12 cellular contexts compared by ENCODE assay signal in the genomic region with DNA sequence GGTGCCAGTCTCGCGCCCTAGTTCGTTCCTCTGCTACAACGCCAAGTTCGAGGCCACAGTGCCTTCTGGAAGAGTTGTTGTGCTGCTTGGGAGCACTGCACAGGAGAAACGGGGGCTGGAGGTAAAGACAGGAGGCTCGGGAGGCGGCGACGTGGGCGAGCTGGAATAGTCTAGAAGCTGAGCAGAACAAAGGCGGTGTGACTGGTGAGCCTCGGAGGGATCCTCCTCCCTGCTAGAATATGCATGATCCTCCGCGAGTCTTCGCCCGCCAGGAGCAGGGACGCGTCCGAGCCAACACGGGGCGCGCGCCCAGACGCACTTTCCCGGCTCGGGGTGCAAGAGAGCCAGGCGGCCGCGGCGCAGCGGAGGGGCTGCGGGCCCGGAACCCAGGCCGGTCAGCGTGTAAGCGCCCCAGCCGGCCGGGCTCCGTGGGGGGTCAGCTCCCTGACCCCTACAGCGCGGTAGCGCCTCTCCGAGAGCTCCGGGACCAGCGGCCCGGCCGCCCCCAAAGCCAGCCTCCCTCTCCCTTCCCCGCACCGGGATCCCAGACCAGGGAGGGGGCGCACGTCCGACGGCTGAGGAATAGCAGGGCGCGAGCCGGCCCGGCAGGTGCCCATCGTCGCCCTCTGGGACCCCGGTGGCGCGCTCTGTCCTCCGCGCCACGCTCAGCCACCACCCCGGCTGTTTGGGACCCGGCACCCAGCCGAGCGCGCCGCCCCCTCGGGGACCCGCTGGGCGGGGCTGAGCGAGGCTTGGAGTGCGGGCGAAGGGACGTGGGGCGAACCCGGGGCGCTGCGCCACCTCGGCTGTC.
DNase-seq lines count a peak whose midpoint lies in the region; ATAC-seq and TF ChIP-seq lines count a peak whose summit lies in the region.
"Had no signal": no experiment of that assay in that cellular context is flagged by ENCODE, and none has a peak within 500 bp of the region (broad histone marks: within the 10 kb centered on the region; RNA-seq: fewer than 3 reads in every experiment).

No MANE protein-coding gene starts in this region.

- POLR2A ChIA-PET in SK-N-SH (lab: Yijun Ruan, JAX), result no interaction called here

- TF ChIP-seq CTCF in SK-N-SH (IDR thresholded peaks at IDR 0.05) (no peak), thoracic aorta (IDR thresholded peaks at IDR 0.05) (no peak)

- no peak overlapping the region for H2AFZ ChIP-seq in SK-N-SH (ENCODE audit: low read depth)

- no peaks in the 10 kb centered on the region for H3K9me2 ChIP-seq in SK-N-SH

- in situ Hi-C loops in ACHN (cut with HindIII; ENCODE audit: low pct_ligation_motif_present, low pct_unique_long_range_greater_than_20kb, low sequenced_read_pairs), result no loop called here

- DNase-seq in SK-N-SH, result peak; percentile 29
- DNase-seq in thoracic aorta (ENCODE audit: low spot score), result no peak
- no peak for DNase-seq in NCI-H1092 treated with DMSO at 0.1 percent for 48 hours (lab: John Stamatoyannopoulos, UW)
- DNase-seq in ACHN, result no peak
- DNase-seq: activated CD4-positive, alpha-beta T cell treated with anti-CD3 and anti-CD28 coated beads for 36 hours; kidney; NK-92 treated with Interleukin-12 subunit alpha and Interleukin-12 subunit beta, amount 100 ng/mL, for 24 hours; stimulated activated CD4-positive, alpha-beta T cell treated with anti-CD3 and anti-CD28 coated beads, Interleukin-4, amount 100 ng/mL, for 4 hours had no signal

- H3K27me3 ChIP-seq in SK-N-SH (ENCODE audit: insufficient read depth), result peaks cover 60% of the 10 kb centered on the region
- H3K27me3 ChIP-seq in esophagus (ENCODE audit: control insufficient read depth in 1 of 2, insufficient read depth in 2 of 2, low read length in 2 of 2), result no peaks in the 10 kb centered on the region
- peaks cover 0 to 17% of the 10 kb centered on the region in 2 donors for H3K27me3 ChIP-seq in muscle layer of colon (ENCODE audit: control insufficient read depth in 1 of 2, insufficient read depth in 2 of 2, low read length in 2 of 2)
- no peaks in the 10 kb centered on the region for H3K27me3 ChIP-seq in thoracic aorta (replicated peaks; ENCODE audit: insufficient read depth)

- H3K4me3 ChIP-seq in SK-N-SH (ENCODE audit: low read depth in 2 of 2, low read length in 1 of 2) (no peak overlapping the region), esophagus (ENCODE audit: low read depth in 1 of 2, low read length in 2 of 2) (peak overlapping the region; percentile 41 to 47), muscle layer of colon (ENCODE audit: low read depth in 1 of 2, low read length in 2 of 2) (peak overlapping the region; percentile 38 to 58), thoracic aorta (peak overlapping the region; percentile 53)

- 19% methylated on average over 13 of the region's 84 CpGs for WGBS in SK-N-SH (ENCODE audit: low lambda C conversion rate)
- WGBS in esophagus, 2 donors, result 8% methylated on average over 74 to 84 of the region's 84 CpGs

- no peak for TF ChIP-seq EP300 in SK-N-SH (IDR thresholded peaks at IDR 0.05; ENCODE audit: borderline replicate concordance in 1 of 2, low read depth in 1 of 2, low read length in 1 of 2)

- no peak overlapping the region for H3K4me2 ChIP-seq in SK-N-SH

- H3K9me3 ChIP-seq in SK-N-SH (no peaks in the 10 kb centered on the region), esophagus (ENCODE audit: control insufficient read depth in 2 of 2, insufficient read depth in 1 of 2, low read depth in 1 of 2, low read length in 1 of 2) (no peaks in the 10 kb centered on the region), muscle layer of colon (ENCODE audit: low read length) (no peaks in the 10 kb centered on the region), thoracic aorta (no peaks in the 10 kb centered on the region)

- TF ChIP-seq RAD21 in SK-N-SH (IDR thresholded peaks at IDR 0.05; ENCODE audit: low read length), result no peak

- H3F3A ChIP-seq in SK-N-SH (replicated peaks; ENCODE audit: insufficient read depth), result no peaks in the 10 kb centered on the region

- ATAC-seq in SK-N-SH treated with all-trans-retinoic acid at 6 μM for 48 hours (no peak), thoracic aorta (ENCODE audit: insufficient number of reproducible peaks, low FRiP score, low read depth) (no peak), HG03139 (IDR thresholded peaks at IDR 0.05; ENCODE audit: unreplicated experiment) (no peak)

- H3K27ac ChIP-seq in SK-N-SH (ENCODE audit: low read depth in 2 of 2, low read length in 1 of 2) (no peak overlapping the region), esophagus (ENCODE audit: low read depth in 2 of 2, low read length in 1 of 2) (no peak overlapping the region), muscle layer of colon (ENCODE audit: low read depth, low read length) (no peak overlapping the region), thoracic aorta (no peak overlapping the region)

- H3K79me2 ChIP-seq in SK-N-SH (ENCODE audit: insufficient read depth), result no peaks in the 10 kb centered on the region

- H3K9ac ChIP-seq in SK-N-SH (no peak overlapping the region), muscle layer of colon (ENCODE audit: low read length) (no peak overlapping the region)

- H3K36me3 ChIP-seq in SK-N-SH (replicated peaks in 1 of 2; ENCODE audit: control insufficient read depth in 1 of 2, insufficient read depth in 2 of 2, low read length in 1 of 2) (no peaks in the 10 kb centered on the region), esophagus (ENCODE audit: control insufficient read depth in 2 of 2, insufficient read depth in 2 of 2, low read length in 1 of 2) (no peaks in the 10 kb centered on the region), muscle layer of colon (ENCODE audit: insufficient read depth, low read length) (no peaks in the 10 kb centered on the region), thoracic aorta (no peaks in the 10 kb centered on the region)

- CTCF ChIA-PET in SK-N-SH (lab: Yijun Ruan, JAX), result interaction anchor here (0.7 kb wide), 1 partner anchor 18 kb away, joined by 3 read pairs; no protein-coding TSS in a partner anchor

- H4K20me1 ChIP-seq in SK-N-SH (ENCODE audit: insufficient read depth), result no peaks in the 10 kb centered on the region

- H3K4me1 ChIP-seq in SK-N-SH (ENCODE audit: control insufficient read depth in 1 of 2, insufficient read depth in 2 of 2, low read depth in 1 of 2, low read length in 1 of 2), result no peaks in the 10 kb centered on the region
- H3K4me1 ChIP-seq in esophagus (ENCODE audit: control insufficient read depth in 2 of 2, insufficient read depth in 2 of 2, low read length in 1 of 2), result peaks cover 2 to 7% of the 10 kb centered on the region in 2 donors
- no peaks in the 10 kb centered on the region for H3K4me1 ChIP-seq in muscle layer of colon (ENCODE audit: insufficient read depth, low read length)
- peaks cover 4 to 17% of the 10 kb centered on the region in 2 donors for H3K4me1 ChIP-seq in thoracic aorta (ENCODE audit: control insufficient read depth in 1 of 2, low read depth in 2 of 2)

TF ChIP-seq in SK-N-SH, 30 proteins besides CTCF, POLR2A, EP300 and RAD21:
- TF ChIP-seq, protein P1, sequence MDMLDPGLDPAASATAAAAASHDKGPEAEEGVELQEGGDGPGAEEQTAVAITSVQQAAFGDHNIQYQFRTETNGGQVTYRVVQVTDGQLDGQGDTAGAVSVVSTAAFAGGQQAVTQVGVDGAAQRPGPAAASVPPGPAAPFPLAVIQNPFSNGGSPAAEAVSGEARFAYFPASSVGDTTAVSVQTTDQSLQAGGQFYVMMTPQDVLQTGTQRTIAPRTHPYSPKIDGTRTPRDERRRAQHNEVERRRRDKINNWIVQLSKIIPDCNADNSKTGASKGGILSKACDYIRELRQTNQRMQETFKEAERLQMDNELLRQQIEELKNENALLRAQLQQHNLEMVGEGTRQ (IDR thresholded peaks at IDR 0.05; ENCODE audit: borderline replicate concordance, low read depth, low read length), result no peak

TF ChIP-seq in SK-N-SH treated with all-trans-retinoic acid at 6 μM for 48 hours, 23 proteins besides CTCF, POLR2A, EP300 and RAD21 (continues in another document):
- TF ChIP-seq TCF4 (CRISPR knock-in tag; IDR thresholded peaks at IDR 0.05; ENCODE audit: borderline replicate concordance) (no peak), RARB (CRISPR knock-in tag; IDR thresholded peaks at IDR 0.05) (no peak), ZFP30 (CRISPR knock-in tag; IDR thresholded peaks at IDR 0.05) (no peak), ARNTL (CRISPR knock-in tag; IDR thresholded peaks at IDR 0.05; ENCODE audit: borderline replicate concordance, low read depth) (no peak), BACH2 (CRISPR knock-in tag; IDR thresholded peaks at IDR 0.05; ENCODE audit: borderline replicate concordance) (no peak), ZC3H10 (CRISPR knock-in tag; IDR thresholded peaks at IDR 0.05) (no peak), PPARA (CRISPR knock-in tag; IDR thresholded peaks at IDR 0.05; ENCODE audit: borderline replicate concordance) (no peak), GLIS3 (CRISPR knock-in tag; IDR thresholded peaks at IDR 0.05) (no peak), CSDC2 (CRISPR knock-in tag; IDR thresholded peaks at IDR 0.05) (no peak), ZFP3 (CRISPR knock-in tag; IDR thresholded peaks at IDR 0.05) (no peak)
- TF ChIP-seq, protein P2, sequence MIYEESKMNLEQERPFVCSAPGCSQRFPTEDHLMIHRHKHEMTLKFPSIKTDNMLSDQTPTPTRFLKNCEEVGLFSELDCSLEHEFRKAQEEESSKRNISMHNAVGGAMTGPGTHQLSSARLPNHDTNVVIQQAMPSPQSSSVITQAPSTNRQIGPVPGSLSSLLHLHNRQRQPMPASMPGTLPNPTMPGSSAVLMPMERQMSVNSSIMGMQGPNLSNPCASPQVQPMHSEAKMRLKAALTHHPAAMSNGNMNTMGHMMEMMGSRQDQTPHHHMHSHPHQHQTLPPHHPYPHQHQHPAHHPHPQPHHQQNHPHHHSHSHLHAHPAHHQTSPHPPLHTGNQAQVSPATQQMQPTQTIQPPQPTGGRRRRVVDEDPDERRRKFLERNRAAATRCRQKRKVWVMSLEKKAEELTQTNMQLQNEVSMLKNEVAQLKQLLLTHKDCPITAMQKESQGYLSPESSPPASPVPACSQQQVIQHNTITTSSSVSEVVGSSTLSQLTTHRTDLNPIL (CRISPR knock-in tag; IDR thresholded peaks at IDR 0.05; ENCODE audit: low read depth), result no peak
- TF ChIP-seq, protein P3, sequence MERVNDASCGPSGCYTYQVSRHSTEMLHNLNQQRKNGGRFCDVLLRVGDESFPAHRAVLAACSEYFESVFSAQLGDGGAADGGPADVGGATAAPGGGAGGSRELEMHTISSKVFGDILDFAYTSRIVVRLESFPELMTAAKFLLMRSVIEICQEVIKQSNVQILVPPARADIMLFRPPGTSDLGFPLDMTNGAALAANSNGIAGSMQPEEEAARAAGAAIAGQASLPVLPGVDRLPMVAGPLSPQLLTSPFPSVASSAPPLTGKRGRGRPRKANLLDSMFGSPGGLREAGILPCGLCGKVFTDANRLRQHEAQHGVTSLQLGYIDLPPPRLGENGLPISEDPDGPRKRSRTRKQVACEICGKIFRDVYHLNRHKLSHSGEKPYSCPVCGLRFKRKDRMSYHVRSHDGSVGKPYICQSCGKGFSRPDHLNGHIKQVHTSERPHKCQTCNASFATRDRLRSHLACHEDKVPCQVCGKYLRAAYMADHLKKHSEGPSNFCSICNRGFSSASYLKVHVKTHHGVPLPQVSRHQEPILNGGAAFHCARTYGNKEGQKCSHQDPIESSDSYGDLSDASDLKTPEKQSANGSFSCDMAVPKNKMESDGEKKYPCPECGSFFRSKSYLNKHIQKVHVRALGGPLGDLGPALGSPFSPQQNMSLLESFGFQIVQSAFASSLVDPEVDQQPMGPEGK (CRISPR knock-in tag; IDR thresholded peaks at IDR 0.05; ENCODE audit: borderline replicate concordance), result no peak

Comparison
In these comparisons a context has a peak if more than half of its experiments do, and no peak if none do; other contexts are left out.
1. H3K4me3 ChIP-seq: peak in esophagus (2 of 2), muscle layer of colon (2 of 2) and thoracic aorta (single experiment); none in SK-N-SH (0 of 2).